10 cellular contexts compared by ENCODE assay signal in the genomic region with DNA sequence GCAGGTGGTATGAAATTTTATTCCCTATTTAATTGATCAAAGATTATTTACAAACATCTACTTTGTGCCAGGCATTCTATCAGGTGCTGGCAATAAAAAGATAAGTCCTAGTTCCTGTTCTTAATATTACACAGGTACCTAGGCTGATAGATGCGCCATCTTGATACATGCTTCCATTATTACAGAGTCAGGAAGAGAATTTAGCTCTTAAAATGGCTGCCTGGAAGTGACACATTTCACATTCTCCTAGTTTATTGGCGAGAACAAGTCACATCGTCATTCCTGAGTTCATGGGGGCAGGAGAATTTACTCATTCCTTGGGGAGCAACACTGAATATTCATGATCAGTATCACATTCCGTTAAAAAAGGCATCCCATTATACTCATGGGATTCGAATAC. TPM values are rescaled to one million over a fixed set of nuclear protein-coding genes. Genes with fewer than 3 reads are reported as not detected.
DNase-seq lines count a peak whose midpoint lies in the region; ATAC-seq, FAIRE-seq and TF ChIP-seq lines count a peak whose summit lies in the region.
"Had no signal": no experiment of that assay in that cellular context is flagged by ENCODE, and none has a peak within 500 bp of the region (broad histone marks: within the 10 kb centered on the region; RNA-seq: fewer than 3 reads in every experiment).

No MANE protein-coding gene starts in this region.

- in situ Hi-C loops in gastrocnemius medialis (cut with MboI; ENCODE audit: low sequenced_read_pairs in 4 of 4), result loop anchor here in 1 of 4 donors (25.0 kb wide), 1 partner anchor 449 kb away; the partner anchor contains the start of genes R3HDM1 and ZRANB3

- H3K27ac ChIP-seq in MM.1S (ENCODE audit: low read length) (no peak overlapping the region), breast epithelium (peak overlapping the region; percentile 98 to 99), gastrocnemius medialis (peak overlapping the region in 3 of 4 donors; percentile 97 to 99 (median 99)), kidney (ENCODE audit: low read depth in 2 of 2, low read length in 2 of 2) (no peak overlapping the region), Peyer's patch (peak overlapping the region in 1 of 4 donors; percentile 97)

- H3K79me2 ChIP-seq in MM.1S (ENCODE audit: low read length), result peaks cover 27% of the 10 kb centered on the region

- no peaks in the 10 kb centered on the region for H3K36me3 ChIP-seq in MM.1S (replicated peaks; ENCODE audit: insufficient read depth, low read length)
- no peaks in the 10 kb centered on the region for H3K36me3 ChIP-seq in breast epithelium
- H3K36me3 ChIP-seq in gastrocnemius medialis, result peaks cover 0 to 5% of the 10 kb centered on the region in 2 donors
- H3K36me3 ChIP-seq in kidney (ENCODE audit: control insufficient read depth in 1 of 2, insufficient read depth in 2 of 2, low read length in 2 of 2), result no peaks in the 10 kb centered on the region
- H3K36me3 ChIP-seq in Peyer's patch, result peaks cover 0 to 9% (median 0%) of the 10 kb centered on the region in 3 donors

- H4K20me1 ChIP-seq in MM.1S (ENCODE audit: insufficient read depth, low read length), result no peaks in the 10 kb centered on the region

- peaks cover 51% of the 10 kb centered on the region for H3K4me1 Mint-ChIP-seq in activated CD4-positive, alpha-beta T cell treated with anti-CD3 and anti-CD28 coated beads, Interleukin-2, amount 10 ng/mL, durations not matched to agents 7 days and 5 days

- H3K27me3 ChIP-seq in MM.1S (replicated peaks; ENCODE audit: insufficient read depth, low read length) (no peaks in the 10 kb centered on the region), breast epithelium (no peaks in the 10 kb centered on the region), gastrocnemius medialis (no peaks in the 10 kb centered on the region), Peyer's patch (no peaks in the 10 kb centered on the region)

- H3K4me3 Mint-ChIP-seq in activated CD4-positive, alpha-beta T cell treated with anti-CD3 and anti-CD28 coated beads, Interleukin-2, amount 10 ng/mL, durations not matched to agents 7 days and 5 days, result peak overlapping the region; percentile 92

- H3K9me3 ChIP-seq in MM.1S (replicated peaks; ENCODE audit: insufficient read depth, low read length) (no peaks in the 10 kb centered on the region), breast epithelium (no peaks in the 10 kb centered on the region), gastrocnemius medialis (no peaks in the 10 kb centered on the region), kidney (ENCODE audit: control insufficient read depth in 1 of 2, low read length in 2 of 2) (no peaks in the 10 kb centered on the region), Peyer's patch (no peaks in the 10 kb centered on the region)

- peak overlapping the region; percentile 90; the same call in 1 of the 2 replicates for H2AFZ ChIP-seq in MM.1S (ENCODE audit: low read length)

- peaks cover 14% of the 10 kb centered on the region; the same call in 1 of the 2 replicates for H3F3A ChIP-seq in MM.1S (ENCODE audit: insufficient read depth, low read length)

- peak overlapping the region; percentile 96 for H3K27ac Mint-ChIP-seq in activated CD4-positive, alpha-beta T cell treated with anti-CD3 and anti-CD28 coated beads, Interleukin-2, amount 10 ng/mL, durations not matched to agents 7 days and 5 days

- FAIRE-seq in kidney (lab: Jason Lieb, UNC), result no peak

- H3K4me3 ChIP-seq in MM.1S (ENCODE audit: low read length), result no peak overlapping the region
- peak overlapping the region in 1 of 3 donors; percentile 97 for H3K4me3 ChIP-seq in breast epithelium
- peak overlapping the region in 1 of 4 donors; percentile 94 for H3K4me3 ChIP-seq in gastrocnemius medialis
- no peak overlapping the region for H3K4me3 ChIP-seq in kidney (ENCODE audit: low read length in 2 of 2)
- H3K4me3 ChIP-seq in Peyer's patch, result no peak overlapping the region

- peaks cover 3% of the 10 kb centered on the region for H3K9me3 Mint-ChIP-seq in activated CD4-positive, alpha-beta T cell treated with anti-CD3 and anti-CD28 coated beads, Interleukin-2, amount 10 ng/mL, durations not matched to agents 7 days and 5 days

- ATAC-seq in gastrocnemius medialis, result no peak
- ATAC-seq in GM21447 (IDR thresholded peaks at IDR 0.05; ENCODE audit: unreplicated experiment), result no peak

- no peak for DNase-seq in activated CD4-positive, alpha-beta T cell treated with anti-CD3 and anti-CD28 coated beads, Interleukin-2, amount 10 ng/mL, durations not matched to agents 7 days and 5 days
- DNase-seq in activated CD4-positive, alpha-beta T cell treated with anti-CD3 and anti-CD28 coated beads for 1 hour, result no peak
- DNase-seq in MM.1S, result no peak
- no peak for DNase-seq in breast epithelium (ENCODE audit: low spot score in 2 of 2)
- DNase-seq in gastrocnemius medialis, result no peak
- no peak for DNase-seq in kidney
- no peak for DNase-seq in Peyer's patch
- DNase-seq: activated CD4-positive, CD25-positive, alpha-beta regulatory T cell treated with anti-CD3 and anti-CD28 coated beads, Interleukin-2, amount 50 U/mL, for 72 hours; NCI-H187 had no signal

- peaks cover 12% of the 10 kb centered on the region; the same call in 1 of the 2 replicates for H3K4me1 ChIP-seq in MM.1S (ENCODE audit: low read length)
- H3K4me1 ChIP-seq in breast epithelium, result peaks cover 0 to 9% of the 10 kb centered on the region in 2 donors
- H3K4me1 ChIP-seq in gastrocnemius medialis, result peaks cover 13 to 20% of the 10 kb centered on the region in 2 donors
- H3K4me1 ChIP-seq in kidney (ENCODE audit: control insufficient read depth in 1 of 2, insufficient read depth in 1 of 2, low read depth in 1 of 2, low read length in 2 of 2), result peaks cover 2 to 7% of the 10 kb centered on the region in 2 donors
- H3K4me1 ChIP-seq in Peyer's patch, result no peaks in the 10 kb centered on the region

- H3K27me3 Mint-ChIP-seq in activated CD4-positive, alpha-beta T cell treated with anti-CD3 and anti-CD28 coated beads, Interleukin-2, amount 10 ng/mL, durations not matched to agents 7 days and 5 days, result no peaks in the 10 kb centered on the region

- H3K9ac ChIP-seq in MM.1S (ENCODE audit: low read length) (no peak overlapping the region), kidney (ENCODE audit: low read length in 2 of 2) (no peak overlapping the region)

- H3K9me2 ChIP-seq in MM.1S (replicated peaks; ENCODE audit: insufficient read depth, low read length), result no peaks in the 10 kb centered on the region

- POLR2A ChIA-PET in activated CD4-positive, alpha-beta T cell treated with anti-CD3 and anti-CD28 coated beads, Interleukin-2, amount 10 ng/mL, durations not matched to agents 7 days and 5 days (lab: Charles Lee), result no interaction called here

- TF ChIP-seq POLR2A in breast epithelium (IDR thresholded peaks at IDR 0.05), result no peak
- TF ChIP-seq POLR2A in gastrocnemius medialis (IDR thresholded peaks at IDR 0.05), result no peak
- no peak for TF ChIP-seq POLR2A in Peyer's patch (IDR thresholded peaks at IDR 0.05)

- CTCF ChIA-PET in activated CD4-positive, alpha-beta T cell treated with anti-CD3 and anti-CD28 coated beads, Interleukin-2, amount 10 ng/mL, durations not matched to agents 7 days and 5 days (lab: Charles Lee), result interaction anchor here (1.0 to 1.5 kb wide), 4 partner anchors 14 to 104 kb away, joined by 3 to 5 read pairs (median 3); no protein-coding TSS in a partner anchor

- intact Hi-C loops in breast epithelium (cut with DNase I; ENCODE audit: low total_unique reads) (no loop called here), gastrocnemius medialis (cut with DNase I; ENCODE audit: low total_unique reads) (loop anchor here (5.0 kb wide), 3 partner anchors 36 to 1069 kb away; partner anchors contain the start of genes CCNT2 and UBXN4), kidney (cut with DNase I) (no loop called here)

- peaks cover 39% of the 10 kb centered on the region for H3K36me3 Mint-ChIP-seq in activated CD4-positive, alpha-beta T cell treated with anti-CD3 and anti-CD28 coated beads, Interleukin-2, amount 10 ng/mL, durations not matched to agents 7 days and 5 days (ENCODE audit: low read depth)

- TF ChIP-seq CTCF in MM.1S (IDR thresholded peaks at IDR 0.05; ENCODE audit: low read length) (no peak), breast epithelium (IDR thresholded peaks at IDR 0.05) (no peak), gastrocnemius medialis (IDR thresholded peaks at IDR 0.05 in 4 of 5, conservative IDR thresholded peaks at IDR 0.05 in 1 of 5) (no peak), kidney (IDR thresholded peaks at IDR 0.05; ENCODE audit: borderline replicate concordance, extremely low read depth, insufficient read depth) (no peak), Peyer's patch (IDR thresholded peaks at IDR 0.05) (no peak)

- H3K4me2 ChIP-seq in MM.1S (ENCODE audit: low read depth, low read length), result peak overlapping the region; percentile 69

RNA-seq across cellular contexts. Expression of gene DARS1, which starts 1.1 kb away (rescaled TPM):
- 10 to 100 TPM; 90.8 to 90.9 TPM for total RNA-seq in activated CD4-positive, alpha-beta T cell treated with anti-CD3 and anti-CD28 coated beads, Interleukin-2, amount 10 ng/mL, durations not matched to agents 7 days and 5 days
- 100 to 1,000 TPM in 1 of 3 donors, 10 to 100 TPM in 2; 76.4 to 117 (median 86.7) TPM for total RNA-seq in breast epithelium
- total RNA-seq in gastrocnemius medialis, result 10 to 100 TPM; 86.2 to 97.2 (median 89.8) TPM
- total RNA-seq in kidney, result 77.4 TPM
- polyA plus RNA-seq in kidney (ENCODE audit: insufficient read depth, low read depth, low replicate concordance), result 39.5 TPM
- total RNA-seq in Peyer's patch, result 10 to 100 TPM; 27.5 to 75.9 (median 30.6) TPM

Comparison
In these comparisons a context has a peak if more than half of its experiments do, and no peak if none do; other contexts are left out.
1. H3K27ac ChIP-seq: peak in breast epithelium (2 of 2) and gastrocnemius medialis (3 of 4); none in MM.1S (single experiment) and kidney (0 of 2).